ENCODE assay signal across 1 cellular context in genomic region chr3:181730364-181730763, GRCh38.
TF ChIP-seq lines count a peak whose summit lies in the region.

No MANE protein-coding gene starts in this region.

TF ChIP-seq in HepG2, 621 proteins besides CTCF, POLR2A, EP300 and RAD21:
- no peak for TF ChIP-seq ZNF451 (CRISPR knock-in tag; IDR thresholded peaks at IDR 0.05)
- TF ChIP-seq ZNF280B (CRISPR knock-in tag; IDR thresholded peaks at IDR 0.05; ENCODE audit: borderline replicate concordance): no peak
- no peak for TF ChIP-seq ZBTB38 (CRISPR knock-in tag; IDR thresholded peaks at IDR 0.05)
